ENCODE assay signal across 15 cellular contexts in genomic region chr10:17236468-17236886, GRCh38. TPM values are rescaled to one million over a fixed set of nuclear protein-coding genes. Genes with fewer than 3 reads are reported as not detected.
DNase-seq lines count a peak whose midpoint lies in the region; ATAC-seq, FAIRE-seq and TF ChIP-seq lines count a peak whose summit lies in the region.
"Had no signal": no experiment of that assay in that cellular context is flagged by ENCODE, and none has a peak within 500 bp of the region (broad histone marks: within the 10 kb centered on the region; RNA-seq: fewer than 3 reads in every experiment).

No MANE protein-coding gene starts in this region.

- H3K4me1 ChIP-seq in left ventricle myocardium inferior (peaks cover 58% of the 10 kb centered on the region), small intestine (ENCODE audit: control insufficient read depth in 2 of 2, insufficient read depth in 1 of 2, low read depth in 1 of 2, low read length in 1 of 2) (peaks cover 0 to 2% of the 10 kb centered on the region in 2 donors)

- TF ChIP-seq CTCF in left ventricle myocardium inferior (IDR thresholded peaks at IDR 0.05; ENCODE audit: borderline replicate concordance) (no peak), chondrocyte (IDR thresholded peaks at IDR 0.05) (no peak)

- ATAC-seq in Right ventricle myocardium superior (ENCODE audit: poor library complexity) = no peak
- ATAC-seq in naive thymus-derived CD8-positive, alpha-beta T cell = no peak
- ATAC-seq in GM19395 (IDR thresholded peaks at IDR 0.05; ENCODE audit: unreplicated experiment) = no peak
- no peak for ATAC-seq in HG03108 (IDR thresholded peaks at IDR 0.05; ENCODE audit: unreplicated experiment)
- ATAC-seq: psoas muscle had no signal

- POLR2A ChIA-PET in naive thymus-derived CD8-positive, alpha-beta T cell (lab: Charles Lee) = no interaction called here

- H3K36me3 ChIP-seq in left ventricle myocardium inferior = peaks cover 61% of the 10 kb centered on the region
- peaks cover 0 to 4% of the 10 kb centered on the region in 2 donors for H3K36me3 ChIP-seq in small intestine (ENCODE audit: control insufficient read depth in 2 of 2, insufficient read depth in 2 of 2, low read length in 2 of 2)

- H3K27me3 Mint-ChIP-seq in chondrocyte (ENCODE audit: low read depth) = no peaks in the 10 kb centered on the region
- no peaks in the 10 kb centered on the region for H3K27me3 Mint-ChIP-seq in naive thymus-derived CD8-positive, alpha-beta T cell
- H3K27me3 Mint-ChIP-seq: stimulated activated naive CD8-positive, alpha-beta T cell treated with anti-CD3 and anti-CD28 coated beads, Interleukin-15, Interleukin-2, amounts not matched to agents 100 ng/mL and 50 ng/mL, for 24 hours had no signal

- H3K27ac ChIP-seq in left ventricle myocardium inferior (replicated peaks) (peak overlapping the region; percentile 100), small intestine (ENCODE audit: low read depth in 1 of 2, low read length in 1 of 2) (no peak overlapping the region)
- H3K27ac ChIP-seq: psoas muscle had no signal

- H3K4me3 Mint-ChIP-seq in chondrocyte (ENCODE audit: unreplicated experiment) = peak overlapping the region; percentile 89
- peak overlapping the region in 1 of 10 donors; percentile 2 for H3K4me3 Mint-ChIP-seq in naive thymus-derived CD8-positive, alpha-beta T cell
- H3K4me3 Mint-ChIP-seq: stimulated activated naive CD8-positive, alpha-beta T cell treated with anti-CD3 and anti-CD28 coated beads, Interleukin-15, Interleukin-2, amounts not matched to agents 100 ng/mL and 50 ng/mL, for 24 hours had no signal

- peaks cover 3% of the 10 kb centered on the region for H3K9me3 Mint-ChIP-seq in chondrocyte (ENCODE audit: low read depth)
- no peaks in the 10 kb centered on the region for H3K9me3 Mint-ChIP-seq in naive thymus-derived CD8-positive, alpha-beta T cell
- H3K9me3 Mint-ChIP-seq: stimulated activated naive CD8-positive, alpha-beta T cell treated with anti-CD3 and anti-CD28 coated beads, Interleukin-15, Interleukin-2, amounts not matched to agents 100 ng/mL and 50 ng/mL, for 24 hours had no signal

- no peak for FAIRE-seq in small intestine (lab: Jason Lieb, UNC)
- FAIRE-seq: D721Med had no signal

- H3K9me3 ChIP-seq in left ventricle myocardium inferior (replicated peaks) (no peaks in the 10 kb centered on the region), small intestine (ENCODE audit: control insufficient read depth, low read depth) (no peaks in the 10 kb centered on the region)
- H3K9me3 ChIP-seq: psoas muscle had no signal

- H3K27me3 ChIP-seq in left ventricle myocardium inferior (ENCODE audit: low read depth) (peaks cover 26% of the 10 kb centered on the region), small intestine (ENCODE audit: control insufficient read depth in 2 of 2, insufficient read depth in 2 of 2, low read length in 2 of 2) (no peaks in the 10 kb centered on the region)

- 55 to 79% (median 60%) methylated on average over 1 of the region's 1 CpG for WGBS in small intestine, 3 donors

- H3K4me3 ChIP-seq in left ventricle myocardium inferior (peak overlapping the region; percentile 90), small intestine (ENCODE audit: low read depth in 1 of 2, low read length in 2 of 2) (no peak overlapping the region)
- H3K4me3 ChIP-seq: psoas muscle had no signal

- no peak for DNase-seq in left ventricle myocardium inferior
- no peak for DNase-seq in Right ventricle myocardium superior
- no peak for DNase-seq in chondrocyte (ENCODE audit: low spot score)
- DNase-seq in naive thymus-derived CD8-positive, alpha-beta T cell = no peak
- DNase-seq in small intestine = no peak
- no peak for DNase-seq in SKM-1 (lab: John Stamatoyannopoulos, UW; ENCODE audit: unreplicated experiment)
- DNase-seq: H7, hippocampal formation, KG1, NCI-H1092, psoas muscle had no signal

- intact Hi-C loops in left ventricle myocardium inferior (cut with micrococcal nuclease) = no loop called here
- intact Hi-C loops in Right ventricle myocardium superior (cut with DNase I) = no loop called here

- peaks cover 48% of the 10 kb centered on the region for H3K36me3 Mint-ChIP-seq in chondrocyte (ENCODE audit: low read depth)
- H3K36me3 Mint-ChIP-seq in naive thymus-derived CD8-positive, alpha-beta T cell = peaks cover 4 to 72% (median 34%) of the 10 kb centered on the region in 3 donors

- peaks cover 76% of the 10 kb centered on the region for H3K4me1 Mint-ChIP-seq in chondrocyte (ENCODE audit: low read depth)
- H3K4me1 Mint-ChIP-seq in naive thymus-derived CD8-positive, alpha-beta T cell = peaks cover 10 to 49% (median 40%) of the 10 kb centered on the region in 4 donors

- H3K27ac Mint-ChIP-seq in chondrocyte (ENCODE audit: unreplicated experiment) = peak overlapping the region; percentile 73
- peak overlapping the region in 9 of 10 donors; percentile 22 to 90 (median 65) for H3K27ac Mint-ChIP-seq in naive thymus-derived CD8-positive, alpha-beta T cell
- H3K27ac Mint-ChIP-seq: stimulated activated naive CD8-positive, alpha-beta T cell treated with anti-CD3 and anti-CD28 coated beads, Interleukin-15, Interleukin-2, amounts not matched to agents 100 ng/mL and 50 ng/mL, for 24 hours had no signal

RNA-seq across cellular contexts. Expression of gene VIM, which starts 8.4 kb away (rescaled TPM):
- total RNA-seq in left ventricle myocardium inferior = 375 TPM
- 364 TPM for total RNA-seq in Right ventricle myocardium superior
- 2,627 to 4,580 TPM (median 4,556 TPM) in 3 replicates for total RNA-seq in chondrocyte
- 100 to 1,000 TPM; 593 to 621 TPM for total RNA-seq in naive thymus-derived CD8-positive, alpha-beta T cell
- 100 to 1,000 TPM; 295 to 479 (median 434) TPM for polyA plus RNA-seq in naive thymus-derived CD8-positive, alpha-beta T cell
- 100 to 1,000 TPM in 2 of 3 donors, 10 to 100 TPM in 1; 21.2 to 531 (median 196) TPM for polyA plus RNA-seq in small intestine

RNA-seq across cellular contexts. Expression of gene TRDMT1, which starts 35.0 kb away (rescaled TPM):
- total RNA-seq in left ventricle myocardium inferior (4.0 TPM), Right ventricle myocardium superior (4.5 TPM), chondrocyte (3.1 to 6.4 TPM (median 4.7 TPM) in 3 replicates)
- total RNA-seq in naive thymus-derived CD8-positive, alpha-beta T cell = 10 to 100 TPM; 17.9 to 22.6 TPM
- polyA plus RNA-seq in naive thymus-derived CD8-positive, alpha-beta T cell = 10 to 100 TPM in 2 of 3 donors, 1 to 10 TPM in 1; 6.9 to 10.7 (median 10.6) TPM
- polyA plus RNA-seq in small intestine = 1 to 10 TPM; 1.4 to 2.2 (median 1.6) TPM
